ENCODE assay signal across 9 cellular contexts in genomic region chr10:79102056-79102874, GRCh38. TPM values are rescaled to one million over a fixed set of nuclear protein-coding genes. Genes with fewer than 3 reads are reported as not detected.
DNase-seq lines count a peak whose midpoint lies in the region; ATAC-seq and TF ChIP-seq lines count a peak whose summit lies in the region.
"Had no signal": no experiment of that assay in that cellular context is flagged by ENCODE, and none has a peak within 500 bp of the region (broad histone marks: within the 10 kb centered on the region; RNA-seq: fewer than 3 reads in every experiment).

No MANE protein-coding gene starts in this region.

- TF ChIP-seq POLR2A in body of pancreas (IDR thresholded peaks at IDR 0.05) (no peak), erythroblast (IDR thresholded peaks at IDR 0.05; ENCODE audit: low read length) (no peak)

- no peaks in the 10 kb centered on the region for H3K27me3 Mint-ChIP-seq in activated T-helper 1 cell treated with anti-CD3 and anti-CD28 coated beads, Interleukin-12 subunit alpha, Interleukin-12 subunit beta, Interleukin-2, Interleukin-4 antibody, amounts not matched to agents 30 ng/mL and 10 ng/mL and 1 ng/mL, durations not matched to agents 14 hours and 24 hours and 36 hours (ENCODE audit: insufficient read depth)

- DNase-seq in body of pancreas (peak in 3 of 4 donors; percentile 40 to 59 (median 49)), kidney tubule cell (ENCODE audit: low spot score) (peak; percentile 55), erythroblast (lab: John Stamatoyannopoulos, UW) (no peak)
- DNase-seq in activated T-helper 1 cell treated with anti-CD3 and anti-CD28 coated beads, Interleukin-12 subunit alpha, Interleukin-12 subunit beta, Interleukin-2, Interleukin-4 antibody, amounts not matched to agents 30 ng/mL and 10 ng/mL and 1 ng/mL, durations not matched to agents 14 hours and 24 hours and 36 hours (ENCODE audit: low spot score) = no peak

- H3K9me3 ChIP-seq in KOPT-K1 (ENCODE audit: insufficient read depth, low read length, poor library complexity, severe bottlenecking) (no peaks in the 10 kb centered on the region), body of pancreas (no peaks in the 10 kb centered on the region), subcutaneous abdominal adipose tissue (ENCODE audit: control insufficient read depth in 5 of 5, low read length in 5 of 5) (no peaks in the 10 kb centered on the region)

- H3K27ac Mint-ChIP-seq in activated T-helper 1 cell treated with anti-CD3 and anti-CD28 coated beads, Interleukin-12 subunit alpha, Interleukin-12 subunit beta, Interleukin-2, Interleukin-4 antibody, amounts not matched to agents 30 ng/mL and 10 ng/mL and 1 ng/mL, durations not matched to agents 14 hours and 24 hours and 36 hours = no peak overlapping the region
- H3K27ac Mint-ChIP-seq: IgD-negative memory B cell had no signal

- H3K9me3 Mint-ChIP-seq in activated T-helper 1 cell treated with anti-CD3 and anti-CD28 coated beads, Interleukin-12 subunit alpha, Interleukin-12 subunit beta, Interleukin-2, Interleukin-4 antibody, amounts not matched to agents 30 ng/mL and 10 ng/mL and 1 ng/mL, durations not matched to agents 14 hours and 24 hours and 36 hours = no peaks in the 10 kb centered on the region
- H3K9me3 Mint-ChIP-seq: IgD-negative memory B cell had no signal

- peaks cover 95% of the 10 kb centered on the region for H3K4me1 ChIP-seq in body of pancreas
- peaks cover 24 to 100% (median 96%) of the 10 kb centered on the region in 5 donors for H3K4me1 ChIP-seq in subcutaneous abdominal adipose tissue (ENCODE audit: control insufficient read depth in 5 of 5, insufficient read depth in 5 of 5, low read length in 5 of 5)

- no peak overlapping the region for H3K4me3 Mint-ChIP-seq in activated T-helper 1 cell treated with anti-CD3 and anti-CD28 coated beads, Interleukin-12 subunit alpha, Interleukin-12 subunit beta, Interleukin-2, Interleukin-4 antibody, amounts not matched to agents 30 ng/mL and 10 ng/mL and 1 ng/mL, durations not matched to agents 14 hours and 24 hours and 36 hours

- TF ChIP-seq CTCF in body of pancreas (IDR thresholded peaks at IDR 0.05) = peak in 1 of 7 experiments; percentile 7

- H3K4me1 Mint-ChIP-seq in activated T-helper 1 cell treated with anti-CD3 and anti-CD28 coated beads, Interleukin-12 subunit alpha, Interleukin-12 subunit beta, Interleukin-2, Interleukin-4 antibody, amounts not matched to agents 30 ng/mL and 10 ng/mL and 1 ng/mL, durations not matched to agents 14 hours and 24 hours and 36 hours (ENCODE audit: low read depth) = no peaks in the 10 kb centered on the region

- no peaks in the 10 kb centered on the region for H3K36me3 Mint-ChIP-seq in activated T-helper 1 cell treated with anti-CD3 and anti-CD28 coated beads, Interleukin-12 subunit alpha, Interleukin-12 subunit beta, Interleukin-2, Interleukin-4 antibody, amounts not matched to agents 30 ng/mL and 10 ng/mL and 1 ng/mL, durations not matched to agents 14 hours and 24 hours and 36 hours (ENCODE audit: low read depth)
- H3K36me3 Mint-ChIP-seq: IgD-negative memory B cell had no signal

- ATAC-seq in body of pancreas (peak; percentile 12), HG03432 (IDR thresholded peaks at IDR 0.05; ENCODE audit: unreplicated experiment) (no peak), HG03457 (IDR thresholded peaks at IDR 0.05; ENCODE audit: unreplicated experiment) (no peak)

- intact Hi-C loops in body of pancreas (cut with DNase I) = no loop called here
- intact Hi-C loops in activated T-helper 1 cell treated with anti-CD3 and anti-CD28 coated beads, Interleukin-12 subunit alpha, Interleukin-12 subunit beta, Interleukin-2, Interleukin-4 antibody, amounts not matched to agents 30 ng/mL and 10 ng/mL and 1 ng/mL, durations not matched to agents 14 hours and 24 hours and 36 hours (cut with micrococcal nuclease) = no loop called here

- H3K4me3 ChIP-seq in body of pancreas (no peak overlapping the region), subcutaneous abdominal adipose tissue (ENCODE audit: low read depth in 1 of 5, low read length in 5 of 5) (no peak overlapping the region)

- no peaks in the 10 kb centered on the region for H3K27me3 ChIP-seq in body of pancreas
- no peaks in the 10 kb centered on the region for H3K27me3 ChIP-seq in subcutaneous abdominal adipose tissue (ENCODE audit: control insufficient read depth in 5 of 5, insufficient read depth in 4 of 5, low read length in 5 of 5)

- peak overlapping the region in 3 of 5 donors; percentile 52 to 68 (median 63) for H3K9ac ChIP-seq in subcutaneous abdominal adipose tissue (ENCODE audit: low read length in 5 of 5)

- H3K27ac ChIP-seq in KOPT-K1 (ENCODE audit: low read depth, low read length, poor library complexity, severe bottlenecking) (peak overlapping the region; percentile 58), body of pancreas (peak overlapping the region in 3 of 4 donors; percentile 36 to 48 (median 37)), subcutaneous abdominal adipose tissue (ENCODE audit: low read depth, low read length) (peak overlapping the region; percentile 50)

- H3K36me3 ChIP-seq in KOPT-K1 (ENCODE audit: insufficient read depth, low read length) (no peaks in the 10 kb centered on the region), body of pancreas (replicated peaks in 1 of 2; ENCODE audit: insufficient read depth in 1 of 2, low read depth in 2 of 2) (no peaks in the 10 kb centered on the region), subcutaneous abdominal adipose tissue (ENCODE audit: control insufficient read depth in 5 of 5, insufficient read depth in 5 of 5, low read length in 5 of 5) (peaks cover 0 to 9% (median 0%) of the 10 kb centered on the region in 5 donors)

- 45 to 56% methylated on average over 12 to 16 of the region's 16 CpGs for WGBS in body of pancreas, 2 donors

RNA-seq across cellular contexts. Expression of gene ZMIZ1, which starts 33.5 kb away (rescaled TPM):
- total RNA-seq in body of pancreas = 10 to 100 TPM; 27.2 to 42.2 TPM
- total RNA-seq in activated T-helper 1 cell treated with anti-CD3 and anti-CD28 coated beads, Interleukin-12 subunit alpha, Interleukin-12 subunit beta, Interleukin-2, Interleukin-4 antibody, amounts not matched to agents 30 ng/mL and 10 ng/mL and 1 ng/mL, durations not matched to agents 14 hours and 24 hours and 36 hours = 67.6 and 67.8 TPM in 2 replicates

Comparison
In these comparisons a context has a peak if more than half of its experiments do, and no peak if none do; other contexts are left out.
1. DNase-seq: peak in body of pancreas (3 of 4) and kidney tubule cell (single experiment); none in erythroblast (0 of 2) and activated T-helper 1 cell treated with anti-CD3 and anti-CD28 coated beads, Interleukin-12 subunit alpha, Interleukin-12 subunit beta, Interleukin-2, Interleukin-4 antibody, amounts not matched to agents 30 ng/mL and 10 ng/mL and 1 ng/mL, durations not matched to agents 14 hours and 24 hours and 36 hours (single experiment).
2. Peak in every context shown above with its lines, with median percentiles within 50 percentile points of each other: H3K27ac ChIP-seq.